ENCODE assay signal across 7 cellular contexts in the genomic region with DNA sequence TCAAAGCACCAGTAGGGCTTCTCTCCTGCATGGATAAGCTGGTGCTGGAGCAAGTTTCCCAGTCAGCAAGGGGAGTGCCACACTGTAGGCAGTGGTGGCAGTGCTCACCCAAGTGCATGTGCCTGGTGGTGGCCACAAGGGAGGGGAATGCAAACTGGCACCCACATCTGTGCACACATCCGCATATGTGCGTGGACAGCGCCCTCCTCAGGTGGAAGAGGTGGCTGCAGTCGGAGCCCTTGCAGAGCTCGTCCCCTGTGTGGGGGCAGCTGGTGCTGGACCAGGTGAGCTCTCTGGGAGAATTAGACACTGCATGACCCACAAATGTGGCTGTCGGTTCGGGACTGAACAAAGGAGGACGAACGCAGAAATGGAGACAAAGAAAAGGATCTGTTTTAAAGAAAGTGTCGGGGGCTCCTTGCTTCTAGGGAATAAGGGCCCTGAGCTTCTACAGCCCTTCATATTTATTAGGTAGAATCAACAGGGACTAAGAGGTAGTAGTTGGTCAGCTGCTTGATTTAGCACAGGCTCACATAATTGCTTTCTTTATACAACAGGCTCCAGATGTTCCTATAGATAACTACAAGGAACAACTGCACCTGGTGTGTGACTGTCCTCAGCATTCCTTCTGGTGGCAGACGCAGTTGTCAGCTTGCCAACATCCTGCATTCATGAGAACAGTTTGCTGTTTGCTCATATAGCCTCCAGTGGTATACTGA. TPM values are rescaled to one million over a fixed set of nuclear protein-coding genes. Genes with fewer than 3 reads are reported as not detected.
DNase-seq lines count a peak whose midpoint lies in the region; ATAC-seq, FAIRE-seq and TF ChIP-seq lines count a peak whose summit lies in the region.

No MANE protein-coding gene starts in this region.

- no peaks in the 10 kb centered on the region for H3K4me1 ChIP-seq in endothelial cell of umbilical vein (ENCODE audit: control insufficient read depth, extremely low read depth, insufficient read depth, low read length)

- H3K4me3 ChIP-seq in endothelial cell of umbilical vein (replicated peaks in 1 of 3; ENCODE audit: insufficient read depth in 1 of 3, low read depth in 1 of 3, low read length in 3 of 3): no peak overlapping the region

- DNase-seq in NCI-H345 treated with DMSO at 0.1 percent for 48 hours (lab: John Stamatoyannopoulos, UW; ENCODE audit: unreplicated experiment) (peak; percentile 90), endothelial cell of umbilical vein (ENCODE audit: low read depth, low spot score) (peak; percentile 35), posterior cingulate gyrus (peak in 7 of 10 donors; percentile 41 to 92 (median 55)), ureter (ENCODE audit: low spot score) (no peak)
- DNase-seq in activated CD4-positive, alpha-beta T cell treated with anti-CD3 and anti-CD28 coated beads, Interleukin-2, amount 50 U/mL, for 48 hours: peak; percentile 89 to 92

- TF ChIP-seq POLR2A in endothelial cell of umbilical vein (IDR thresholded peaks at IDR 0.05; ENCODE audit: low read depth, low read length): no peak

- no peaks in the 10 kb centered on the region for H3K9me1 ChIP-seq in endothelial cell of umbilical vein (replicated peaks; ENCODE audit: control insufficient read depth, extremely low read depth, insufficient read depth, low read length)

- peaks cover 0 to 2% of the 10 kb centered on the region in 2 experiments for H3K27me3 ChIP-seq in endothelial cell of umbilical vein (ENCODE audit: control insufficient read depth in 2 of 2, insufficient read depth in 2 of 2, low read length in 2 of 2)

- no TSS peak for BruUV-seq in endothelial cell of umbilical vein (replicated peaks; lab: Mats Ljungman, UMichigan)

- peak; percentile 88 for TF ChIP-seq CTCF in GM12873 (IDR thresholded peaks at IDR 0.05; ENCODE audit: insufficient read depth, low read depth, low read length, missing control alignments)
- peak; percentile 58 to 68 for TF ChIP-seq CTCF in endothelial cell of umbilical vein (IDR thresholded peaks at IDR 0.05; ENCODE audit: extremely low read depth in 1 of 2, insufficient read depth in 1 of 2, low read depth in 1 of 2, low read length in 2 of 2)

- no peak overlapping the region for H3K27ac ChIP-seq in endothelial cell of umbilical vein (ENCODE audit: insufficient read depth, low read depth, low read length)

- dilution Hi-C loops in endothelial cell of umbilical vein (cut with MboI; ENCODE audit: extremely low pct_ligation_motif_present, low sequenced_read_pairs): no loop called here

- H3K9me3 ChIP-seq in endothelial cell of umbilical vein (replicated peaks; ENCODE audit: control insufficient read depth, insufficient read depth, low read length): no peaks in the 10 kb centered on the region

- H3K9ac ChIP-seq in endothelial cell of umbilical vein (replicated peaks; ENCODE audit: extremely low read depth, insufficient read depth, low read length): no peak overlapping the region

- CTCF ChIA-PET in endothelial cell of umbilical vein (lab: Charles Lee): interaction anchor here (0.6 to 2.9 kb wide), 17 partner anchors 9 to 524 kb away, joined by 3 to 13 read pairs (median 5); partner anchors contain the start of genes DCTPP1 and TBC1D10B

- POLR2A ChIA-PET in endothelial cell of umbilical vein (lab: Charles Lee): no interaction called here

- H3K36me3 ChIP-seq in endothelial cell of umbilical vein (ENCODE audit: control insufficient read depth in 2 of 2, extremely low read depth in 1 of 2, insufficient read depth in 2 of 2, low read length in 2 of 2): no peaks in the 10 kb centered on the region

- H2AFZ ChIP-seq in endothelial cell of umbilical vein (ENCODE audit: low read depth, low read length): no peak overlapping the region

- FAIRE-seq in endothelial cell of umbilical vein (lab: Jason Lieb, UNC): no peak

- intact Hi-C loops in endothelial cell of umbilical vein (cut with micrococcal nuclease): loop anchor here (1.0 kb wide), 1 partner anchor 166 kb away; no protein-coding TSS in a partner anchor
- intact Hi-C loops in posterior cingulate gyrus (cut with DNase I): no loop called here

- no peaks in the 10 kb centered on the region for H4K20me1 ChIP-seq in endothelial cell of umbilical vein (replicated peaks; ENCODE audit: control insufficient read depth, extremely low read depth, insufficient read depth, low read length)

- no peak overlapping the region for H3K4me2 ChIP-seq in endothelial cell of umbilical vein (ENCODE audit: insufficient read depth, low read length)

- ATAC-seq in HG03432 (IDR thresholded peaks at IDR 0.05; ENCODE audit: unreplicated experiment): no peak

- no peaks in the 10 kb centered on the region for H3K79me2 ChIP-seq in endothelial cell of umbilical vein (ENCODE audit: control insufficient read depth, insufficient read depth, low read length)

TF ChIP-seq in endothelial cell of umbilical vein, 7 proteins besides CTCF, POLR2A, EP300 and RAD21:
- TF ChIP-seq GATA2 (IDR thresholded peaks at IDR 0.05; ENCODE audit: insufficient read depth, insufficient read length, low read depth, low read length): no peak
- TF ChIP-seq, protein P1, sequence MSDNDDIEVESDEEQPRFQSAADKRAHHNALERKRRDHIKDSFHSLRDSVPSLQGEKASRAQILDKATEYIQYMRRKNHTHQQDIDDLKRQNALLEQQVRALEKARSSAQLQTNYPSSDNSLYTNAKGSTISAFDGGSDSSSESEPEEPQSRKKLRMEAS (IDR thresholded peaks at IDR 0.05; ENCODE audit: insufficient read depth, insufficient read length): no peak
- TF ChIP-seq EZH2 (IDR thresholded peaks at IDR 0.05; ENCODE audit: borderline replicate concordance, low read depth, low read length, severe bottlenecking): no peak
- TF ChIP-seq FOS (IDR thresholded peaks at IDR 0.05; ENCODE audit: borderline replicate concordance, insufficient read depth, low read length): no peak
- TF ChIP-seq POLR2AphosphoS5 (IDR thresholded peaks at IDR 0.05; ENCODE audit: insufficient read depth, low read depth, low read length): no peak
- TF ChIP-seq MYC (IDR thresholded peaks at IDR 0.05; ENCODE audit: low read depth, low read length): no peak

RNA-seq across cellular contexts. Expression of gene ZNF689, which starts 5.3 kb away (rescaled TPM):
- total RNA-seq in endothelial cell of umbilical vein (6.8 and 8.4 TPM in 2 replicates), ureter (10.2 TPM)
- polyA plus RNA-seq in endothelial cell of umbilical vein: 7.5 and 9.2 TPM in 2 replicates
- polyA plus RNA-seq in endothelial cell of umbilical vein (2011; cell fraction: cytosol; rRNA removed): 4.1 and 5.0 TPM in 2 replicates
- polyA plus RNA-seq in endothelial cell of umbilical vein (2011; cell fraction: nucleus; rRNA removed): 4.1 and 4.7 TPM in 2 replicates
- 4.0 and 4.4 TPM in 2 replicates for polyA plus RNA-seq in endothelial cell of umbilical vein (2012)
- polyA minus RNA-seq in endothelial cell of umbilical vein: 6.5 and 10.9 TPM in 2 replicates
- polyA minus RNA-seq in endothelial cell of umbilical vein (2011; cell fraction: cytosol; rRNA and poly(A)+ RNA removed): 15.6 TPM
- polyA minus RNA-seq in endothelial cell of umbilical vein (2011; cell fraction: nucleus; rRNA and poly(A)+ RNA removed): 5.5 and 8.3 TPM in 2 replicates

RNA-seq across cellular contexts. Expression of gene ZNF785, which starts 30.0 kb away (rescaled TPM):
- total RNA-seq in endothelial cell of umbilical vein: 17.6 and 21.9 TPM in 2 replicates
- 7.8 and 9.7 TPM in 2 replicates for polyA plus RNA-seq in endothelial cell of umbilical vein
- 6.2 and 8.2 TPM in 2 replicates for polyA plus RNA-seq in endothelial cell of umbilical vein (2011; cell fraction: cytosol; rRNA removed)
- polyA plus RNA-seq in endothelial cell of umbilical vein (2011; cell fraction: nucleus; rRNA removed): 20.8 and 22.6 TPM in 2 replicates
- polyA plus RNA-seq in endothelial cell of umbilical vein (2012): 5.8 and 6.4 TPM in 2 replicates
- 9.4 and 9.6 TPM in 2 replicates for polyA minus RNA-seq in endothelial cell of umbilical vein
- polyA minus RNA-seq in endothelial cell of umbilical vein (2011; cell fraction: cytosol; rRNA and poly(A)+ RNA removed): 4.3 TPM
- 8.6 and 9.5 TPM in 2 replicates for polyA minus RNA-seq in endothelial cell of umbilical vein (2011; cell fraction: nucleus; rRNA and poly(A)+ RNA removed)
- total RNA-seq in ureter: 25.2 TPM

RNA-seq across cellular contexts. Expression of gene PRR14, which starts 35.2 kb away (rescaled TPM):
- 57.0 and 70.0 TPM in 2 replicates for total RNA-seq in endothelial cell of umbilical vein
- 17.0 and 20.5 TPM in 2 replicates for polyA plus RNA-seq in endothelial cell of umbilical vein
- polyA plus RNA-seq in endothelial cell of umbilical vein (2011; cell fraction: cytosol; rRNA removed): 12.6 and 13.2 TPM in 2 replicates
- polyA plus RNA-seq in endothelial cell of umbilical vein (2011; cell fraction: nucleus; rRNA removed): 41.9 and 49.5 TPM in 2 replicates
- 31.8 and 34.6 TPM in 2 replicates for polyA plus RNA-seq in endothelial cell of umbilical vein (2012)
- 5.3 and 6.1 TPM in 2 replicates for polyA minus RNA-seq in endothelial cell of umbilical vein
- polyA minus RNA-seq in endothelial cell of umbilical vein (2011; cell fraction: cytosol; rRNA and poly(A)+ RNA removed): 10.3 TPM
- polyA minus RNA-seq in endothelial cell of umbilical vein (2011; cell fraction: nucleus; rRNA and poly(A)+ RNA removed): 13.0 and 14.0 TPM in 2 replicates
- 37.8 TPM for total RNA-seq in ureter

RNA-seq across cellular contexts. Expression of gene FBRS, which starts 42.7 kb away (rescaled TPM):
- total RNA-seq in endothelial cell of umbilical vein (68.6 and 72.5 TPM in 2 replicates), ureter (82.5 TPM)
- polyA plus RNA-seq in endothelial cell of umbilical vein: 15.5 and 16.3 TPM in 2 replicates
- 10.5 and 15.8 TPM in 2 replicates for polyA plus RNA-seq in endothelial cell of umbilical vein (2011; cell fraction: cytosol; rRNA removed)
- 82.0 and 92.7 TPM in 2 replicates for polyA plus RNA-seq in endothelial cell of umbilical vein (2011; cell fraction: nucleus; rRNA removed)
- 36.2 and 41.9 TPM in 2 replicates for polyA plus RNA-seq in endothelial cell of umbilical vein (2012)
- 18.8 and 20.0 TPM in 2 replicates for polyA minus RNA-seq in endothelial cell of umbilical vein
- polyA minus RNA-seq in endothelial cell of umbilical vein (2011; cell fraction: cytosol; rRNA and poly(A)+ RNA removed): 9.9 TPM
- polyA minus RNA-seq in endothelial cell of umbilical vein (2011; cell fraction: nucleus; rRNA and poly(A)+ RNA removed): 49.9 and 53.2 TPM in 2 replicates

RNA-seq across cellular contexts. Expression of gene ZNF688, which starts 44.0 kb away (rescaled TPM):
- total RNA-seq in endothelial cell of umbilical vein (10.5 and 10.9 TPM in 2 replicates), ureter (10.8 TPM)
- polyA plus RNA-seq in endothelial cell of umbilical vein: 5.4 and 7.5 TPM in 2 replicates
- 3.2 and 6.2 TPM in 2 replicates for polyA plus RNA-seq in endothelial cell of umbilical vein (2011; cell fraction: cytosol; rRNA removed)
- 10.7 and 12.9 TPM in 2 replicates for polyA plus RNA-seq in endothelial cell of umbilical vein (2011; cell fraction: nucleus; rRNA removed)
- 5.1 and 5.5 TPM in 2 replicates for polyA plus RNA-seq in endothelial cell of umbilical vein (2012)
- 1.5 and 2.4 TPM in 2 replicates for polyA minus RNA-seq in endothelial cell of umbilical vein
- polyA minus RNA-seq in endothelial cell of umbilical vein (2011; cell fraction: cytosol; rRNA and poly(A)+ RNA removed): 1.3 TPM
- 2.4 and 3.9 TPM in 2 replicates for polyA minus RNA-seq in endothelial cell of umbilical vein (2011; cell fraction: nucleus; rRNA and poly(A)+ RNA removed)
